Comparison of ENCODE assay signal across 8 cellular contexts in genomic region chr1:938088-938683, GRCh38. TPM values are rescaled to one million over a fixed set of nuclear protein-coding genes. Genes with fewer than 3 reads are reported as not detected.
A peak's percentile ranks its signal among the peaks of the same experiment; 100 is the strongest.
DNase-seq lines count a peak whose midpoint lies in the region; ATAC-seq and TF ChIP-seq lines count a peak whose summit lies in the region.

No MANE protein-coding gene starts in this region.

- H3K4me3 ChIP-seq in LNCaP clone FGC (ENCODE audit: low read depth, low read length) (no peak overlapping the region), cardiac fibroblast (replicated peaks in 1 of 2; ENCODE audit: low read depth in 2 of 2, low read length in 2 of 2) (no peak overlapping the region), dorsolateral prefrontal cortex (no peak overlapping the region)

- DNase-seq in Caki2 (ENCODE audit: low read depth) (peak; percentile 88), LNCaP clone FGC (ENCODE audit: low read depth) (no peak), cardiac fibroblast (ENCODE audit: low read depth in 2 of 2) (peak in 1 of 2 donors; percentile 31), myocyte (ENCODE audit: low read depth) (peak; percentile 34), dorsolateral prefrontal cortex (no peak), MV-4-11 (lab: John Stamatoyannopoulos, UW) (no peak)

- in situ Hi-C loops in Caki2 (cut with HindIII; ENCODE audit: low pct_unique_long_range_greater_than_20kb, low sequenced_read_pairs), result no loop called here

- TF ChIP-seq CTCF in LNCaP clone FGC (IDR thresholded peaks at IDR 0.05; ENCODE audit: control insufficient read depth, extremely low read depth, insufficient read depth), result peak; percentile 67
- peak; percentile 58 for TF ChIP-seq CTCF in cardiac fibroblast (IDR thresholded peaks at IDR 0.05; ENCODE audit: low read depth, low read length)
- no peak for TF ChIP-seq CTCF in dorsolateral prefrontal cortex (IDR thresholded peaks at IDR 0.05 in 54 of 56, conservative IDR thresholded peaks at IDR 0.05 in 2 of 56; ENCODE audit: low read depth in 1 of 56, partially characterized antibody in 56 of 56)

- no peak overlapping the region for H3K27ac ChIP-seq in dorsolateral prefrontal cortex

- intact Hi-C loops in dorsolateral prefrontal cortex (cut with DNase I), result no loop called here

- H3K27me3 ChIP-seq in dorsolateral prefrontal cortex, result peaks cover 6 to 90% (median 82%) of the 10 kb centered on the region in 45 donors

- ATAC-seq in HG02870 (IDR thresholded peaks at IDR 0.05; ENCODE audit: unreplicated experiment) (no peak), HG03378 (IDR thresholded peaks at IDR 0.05; ENCODE audit: unreplicated experiment) (no peak)

RNA-seq across cellular contexts. Expression of gene SAMD11, which starts 14.5 kb away (rescaled TPM):
- 69.4 and 98.9 TPM in 2 replicates for total RNA-seq in Caki2 (2014; rRNA removed; shearing (Covaris generic); ENCODE audit: low replicate concordance)
- total RNA-seq in myocyte (0.86 and 1.4 TPM in 2 replicates), dorsolateral prefrontal cortex (10 to 100 TPM in 10 of 120 experiments, 1 to 10 TPM in 109, under 1 TPM in 1; 0.85 to 22.6 (median 4.2) TPM)
- polyA plus RNA-seq in myocyte (2012), result 2.5 TPM

RNA-seq across cellular contexts. Expression of gene NOC2L, which starts 20.9 kb away (rescaled TPM):
- 136 and 140 TPM in 2 replicates for total RNA-seq in Caki2 (2014; rRNA removed; shearing (Covaris generic); ENCODE audit: low replicate concordance)
- total RNA-seq in myocyte (70.2 and 71.9 TPM in 2 replicates), dorsolateral prefrontal cortex (10 to 100 TPM; 34.5 to 72.4 (median 54.8) TPM)
- polyA plus RNA-seq in myocyte (2012), result 54.9 TPM

RNA-seq across cellular contexts. Expression of gene KLHL17, which starts 22.2 kb away (rescaled TPM):
- total RNA-seq in Caki2 (2014; rRNA removed; shearing (Covaris generic); ENCODE audit: low replicate concordance), result 3.3 and 7.4 TPM in 2 replicates
- total RNA-seq in myocyte (5.6 and 13.6 TPM in 2 replicates), dorsolateral prefrontal cortex (10 to 100 TPM in 101 of 120 experiments, 1 to 10 TPM in 19; 5.7 to 35.4 (median 14.2) TPM)
- 12.4 TPM for polyA plus RNA-seq in myocyte (2012)

RNA-seq across cellular contexts. Expression of gene PLEKHN1, which starts 28.1 kb away (rescaled TPM):
- total RNA-seq in Caki2 (2014; rRNA removed; shearing (Covaris generic); ENCODE audit: low replicate concordance), result 0.17 and 2.3 TPM in 2 replicates
- total RNA-seq in myocyte (0.24 TPM in 1 of 2 replicates, not detected in the other), dorsolateral prefrontal cortex (under 1 TPM in 3 of 120 experiments, not detected in 117; 0.36 to 0.58 (median 0.43) TPM)
- polyA plus RNA-seq in myocyte (2012), result 0.16 TPM

RNA-seq across cellular contexts. Expression of gene PERM1, which starts 43.7 kb away (rescaled TPM):
- total RNA-seq in Caki2 (2014; rRNA removed; shearing (Covaris generic); ENCODE audit: low replicate concordance), result 0.20 TPM in 1 of 2 replicates, not detected in the other
- total RNA-seq in myocyte (1.4 TPM in 1 of 2 replicates, not detected in the other), dorsolateral prefrontal cortex (1 to 10 TPM in 6 of 120 experiments, under 1 TPM in 63, not detected in 51; 0.13 to 1.8 (median 0.43) TPM)
- 0.09 TPM for polyA plus RNA-seq in myocyte (2012)

Comparison
In these comparisons a context has a peak if more than half of its experiments do, and no peak if none do; other contexts are left out.
1. DNase-seq: peak in Caki2 (single experiment) and myocyte (single experiment); none in LNCaP clone FGC (single experiment), dorsolateral prefrontal cortex (0 of 10) and MV-4-11 (single experiment).
2. CTCF ChIP-seq: peak in LNCaP clone FGC (single experiment) and cardiac fibroblast (single experiment); none in dorsolateral prefrontal cortex (0 of 56).